Comparison of ENCODE assay signal across 24 cellular contexts in the genomic region with DNA sequence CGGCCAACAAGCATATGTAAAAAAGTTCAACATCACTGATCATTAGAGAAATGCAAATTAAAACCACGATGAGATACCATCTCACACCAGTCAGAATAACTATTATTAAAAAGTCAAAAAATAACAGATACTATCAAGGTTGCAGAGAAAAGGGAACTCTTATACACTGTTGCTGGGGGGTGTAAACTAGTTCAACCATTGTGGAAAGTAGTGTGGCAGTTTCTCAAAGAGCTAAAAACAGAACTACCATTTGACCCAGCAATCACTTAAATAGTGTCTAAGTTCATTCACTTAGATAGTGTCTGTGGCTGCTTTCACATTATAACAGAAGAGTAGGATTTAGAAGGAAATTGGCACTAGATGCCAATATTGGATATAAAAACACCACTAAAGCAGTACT.
A peak's percentile ranks its signal among the peaks of the same experiment; 100 is the strongest.
DNase-seq lines count a peak whose midpoint lies in the region; ATAC-seq, FAIRE-seq and TF ChIP-seq lines count a peak whose summit lies in the region.
"Had no signal": no experiment of that assay in that cellular context is flagged by ENCODE, and none has a peak within 500 bp of the region (broad histone marks: within the 10 kb centered on the region; RNA-seq: fewer than 3 reads in every experiment).

No MANE protein-coding gene starts in this region.

- no peaks in the 10 kb centered on the region for H3K27me3 ChIP-seq in DOHH2 (ENCODE audit: control insufficient read depth, low read length)

- H3K36me3 ChIP-seq in DOHH2 (ENCODE audit: control insufficient read depth, low read length): no peaks in the 10 kb centered on the region
- H3K36me3 ChIP-seq: BE2C had no signal

- peaks cover 41% of the 10 kb centered on the region for H3K4me1 ChIP-seq in DOHH2 (ENCODE audit: control insufficient read depth, low read length)
- H3K4me1 ChIP-seq: BE2C had no signal

- peak overlapping the region; percentile 37; the same call in 1 of the 2 replicates for H3K4me2 ChIP-seq in DOHH2 (ENCODE audit: low read length)

- H3K9me3 ChIP-seq in DOHH2 (ENCODE audit: control insufficient read depth, insufficient read depth, low read length): no peaks in the 10 kb centered on the region
- H3K9me3 ChIP-seq: BE2C had no signal

- TF ChIP-seq CTCF in DOHH2 (IDR thresholded peaks at IDR 0.05; ENCODE audit: low read depth, low read length, poor library complexity, severe bottlenecking): no peak
- no peak for TF ChIP-seq CTCF in D721Med (IDR thresholded peaks at IDR 0.05; ENCODE audit: insufficient read depth, missing control alignments)

- no peaks in the 10 kb centered on the region for H3F3A ChIP-seq in DOHH2 (ENCODE audit: control insufficient read depth, insufficient read depth)

- no peaks in the 10 kb centered on the region for H3K9me2 ChIP-seq in DOHH2 (replicated peaks; ENCODE audit: control insufficient read depth, low read length)

- H3K79me2 ChIP-seq in DOHH2 (ENCODE audit: control insufficient read depth, low read length): no peaks in the 10 kb centered on the region

- ATAC-seq in GM18870 (IDR thresholded peaks at IDR 0.05; ENCODE audit: unreplicated experiment): peak; percentile 35
- ATAC-seq in HG02763 (IDR thresholded peaks at IDR 0.05; ENCODE audit: unreplicated experiment): peak; percentile 49
- ATAC-seq in HG03565 (IDR thresholded peaks at IDR 0.05; ENCODE audit: unreplicated experiment): peak; percentile 52
- ATAC-seq in HG03342 (IDR thresholded peaks at IDR 0.05; ENCODE audit: unreplicated experiment): no peak
- ATAC-seq: SK-N-SH treated with all-trans-retinoic acid at 6 μM for 48 hours, T-cell had no signal

- H3K4me3 ChIP-seq in DOHH2 (ENCODE audit: low read length): no peak overlapping the region

- H3K27ac ChIP-seq in DOHH2 (ENCODE audit: low read depth, low read length) (peak overlapping the region; percentile 25; the same call in 1 of the 2 replicates), caudate nucleus (ENCODE audit: low read depth, low read length) (no peak overlapping the region)

- no peak for DNase-seq in D721Med (ENCODE audit: insufficient read length, low spot score)
- no peak for DNase-seq in DMS114 treated with DMSO at 0.1 percent for 48 hours (lab: John Stamatoyannopoulos, UW; ENCODE audit: unreplicated experiment)
- no peak for DNase-seq in caudate nucleus (lab: John Stamatoyannopoulos, UW)
- DNase-seq: BE2C; CD4-positive, CD25-positive, alpha-beta regulatory T cell; DMS53; HFFc6; MM.1S; NCI-H1092 treated with DMSO at 0.1 percent for 48 hours; NCI-H2081; NCI-H2171 treated with DMSO at 0.1 percent for 48 hours; NCI-H748 treated with DMSO at 0.1 percent for 48 hours; NK-92 treated with Interleukin-12 subunit alpha and Interleukin-12 subunit beta, amount 100 ng/mL, for 24 hours; OCI-M1; SHP77; T-cell; T-helper 9 cell had no signal

- no peaks in the 10 kb centered on the region for H4K20me1 ChIP-seq in DOHH2 (ENCODE audit: control insufficient read depth, insufficient read depth, low read depth, low read length)

- no peak for FAIRE-seq in D721Med (lab: Jason Lieb, UNC)
- FAIRE-seq: H54 had no signal
